In the genomic region with DNA sequence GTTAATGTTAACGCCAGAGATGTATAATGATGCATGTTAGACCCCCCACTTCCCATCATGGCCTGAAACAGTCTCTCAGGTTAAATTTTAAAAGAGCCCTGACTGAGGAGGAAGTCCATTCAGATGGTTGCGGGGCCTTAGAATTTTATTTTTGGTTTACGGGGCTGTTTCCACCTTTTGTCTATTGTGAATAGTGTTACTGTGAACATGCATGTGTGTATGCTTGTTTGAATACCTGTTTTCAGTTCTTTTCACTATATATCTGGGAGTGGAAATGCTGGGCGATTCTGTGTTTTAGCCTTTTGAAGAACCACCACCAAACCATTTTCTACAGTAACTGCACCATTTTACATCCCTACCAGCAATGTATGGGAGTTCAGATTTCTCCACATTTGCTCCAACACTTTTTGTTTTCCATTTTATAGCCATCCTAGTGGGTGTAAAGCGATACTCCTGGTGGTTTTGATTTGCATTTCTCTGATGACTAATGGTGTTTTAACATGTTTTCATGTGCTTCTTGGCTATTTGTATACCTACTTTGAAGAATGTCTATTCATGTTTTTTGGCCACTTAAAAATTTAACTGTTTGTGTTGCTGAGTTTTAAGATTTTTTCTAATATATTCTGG, we compare ENCODE assay signal across 28 cellular contexts.
DNase-seq lines count a peak whose midpoint lies in the region; ATAC-seq and TF ChIP-seq lines count a peak whose summit lies in the region.
"Had no signal": no experiment of that assay in that cellular context is flagged by ENCODE, and none has a peak within 500 bp of the region (broad histone marks: within the 10 kb centered on the region; RNA-seq: fewer than 3 reads in every experiment).

No MANE protein-coding gene starts in this region.

- DNase-seq in NCI-H187 treated with DMSO at 0.1 percent for 48 hours (lab: John Stamatoyannopoulos, UW), result peak; percentile 3
- no peak for DNase-seq in NCI-H187 (lab: John Stamatoyannopoulos, UW)
- DNase-seq in PC-3, result peak; percentile 42
- DNase-seq in fibroblast of peridontal ligament (ENCODE audit: extremely low read depth), result peak; percentile 29
- no peak for DNase-seq in effector CD4-positive, alpha-beta T cell
- DNase-seq: 8988T; activated CD4-positive, alpha-beta T cell treated with anti-CD3 and anti-CD28 coated beads, Interleukin-2, amount 10 ng/mL, durations not matched to agents 7 days and 5 days; activated T-cell treated with anti-CD3 and anti-CD28 coated beads, Interleukin-2, amount 50 U/mL, for 48 hours; AML-193; CD4-positive, alpha-beta T cell; EL; erythroblast; foreskin melanocyte; MV-4-11; NCI-H146; SHP77 treated with DMSO at 0.1 percent for 48 hours; small intestine; stimulated activated CD8-positive, alpha-beta memory T cell treated with anti-CD3 and anti-CD28 coated beads, Interleukin-4, amount 100 ng/mL, for 48 hours; stimulated activated naive CD8-positive, alpha-beta T cell treated with anti-CD3 and anti-CD28 coated beads, Interleukin-15, amount 100 ng/mL, for 72 hours; T1000; thyroid gland had no signal

- CTCF ChIA-PET in PC-3 (lab: Charles Lee), result no interaction called here

- H3K4me2 ChIP-seq in PC-3 (ENCODE audit: low read length), result 0 out of 2 replicates have a peak overlapping the region, but pooled peaks have one; percentile 13
- H3K4me2 ChIP-seq: KMS-11 had no signal

- POLR2A ChIA-PET in PC-3 (lab: Charles Lee; ENCODE audit: unreplicated experiment), result no interaction called here

- TF ChIP-seq CTCF in PC-3 (conservative IDR thresholded peaks at IDR 0.05; ENCODE audit: low read depth, low read length), result no peak

- H2AFZ ChIP-seq in PC-3 (ENCODE audit: low read length), result no peak overlapping the region

- H3K4me1 ChIP-seq in PC-3 (ENCODE audit: insufficient read depth, low read length), result peaks cover 71% of the 10 kb centered on the region
- H3K4me1 ChIP-seq: thyroid gland had no signal

- H3K9me3 ChIP-seq in PC-3 (ENCODE audit: low read length), result no peaks in the 10 kb centered on the region
- H3K9me3 ChIP-seq: thyroid gland had no signal

- no peaks in the 10 kb centered on the region for H3K79me2 ChIP-seq in PC-3 (ENCODE audit: low read length)

- H3K9ac ChIP-seq in PC-3 (ENCODE audit: low read length), result no peak overlapping the region
- H3K9ac ChIP-seq: KMS-11 had no signal

- no peaks in the 10 kb centered on the region for H4K20me1 ChIP-seq in PC-3 (ENCODE audit: low read length)

- no peak overlapping the region for H3K4me3 ChIP-seq in PC-3 (ENCODE audit: low read length)
- H3K4me3 ChIP-seq: lung, thyroid gland had no signal

- peaks cover 5% of the 10 kb centered on the region for H3F3A ChIP-seq in PC-3 (ENCODE audit: low read length, unreplicated experiment)

- BruUV-seq in PC-3 (replicated peaks; lab: Mats Ljungman, UMichigan), result no TSS peak

- H3K27ac ChIP-seq in PC-3 (ENCODE audit: low read length), result no peak overlapping the region
- H3K27ac ChIP-seq: KMS-11, thyroid gland had no signal

- no peaks in the 10 kb centered on the region for H3K9me2 ChIP-seq in PC-3 (replicated peaks; ENCODE audit: low read length)

- H3K36me3 ChIP-seq in PC-3 (ENCODE audit: low read depth, low read length), result no peaks in the 10 kb centered on the region
- H3K36me3 ChIP-seq: thyroid gland had no signal

- ATAC-seq in HG02798 (IDR thresholded peaks at IDR 0.05; ENCODE audit: poor library complexity, unreplicated experiment) (peak; percentile 46), PC-3 (peak; percentile 27), GM21786 (IDR thresholded peaks at IDR 0.05; ENCODE audit: unreplicated experiment) (no peak), GM21447 (IDR thresholded peaks at IDR 0.05; ENCODE audit: unreplicated experiment) (no peak)
- ATAC-seq: HCT116; Panc1; stimulated activated naive CD8-positive, alpha-beta T cell treated with anti-CD3 and anti-CD28 coated beads, Interleukin-15, amount 100 ng/mL, for 72 hours had no signal

- intact Hi-C loops in PC-3 (cut with micrococcal nuclease), result no loop called here

- no peaks in the 10 kb centered on the region for H3K27me3 ChIP-seq in PC-3 (ENCODE audit: low read length)
- H3K27me3 ChIP-seq: thyroid gland had no signal

Comparison
In these comparisons a context has a peak if more than half of its experiments do, and no peak if none do; other contexts are left out.
1. DNase-seq: peak in NCI-H187 treated with DMSO at 0.1 percent for 48 hours (single experiment), PC-3 (single experiment) and fibroblast of peridontal ligament (single experiment); none in NCI-H187 (0 of 2) and effector CD4-positive, alpha-beta T cell (single experiment).
2. ATAC-seq: peak in HG02798 (single experiment) and PC-3 (single experiment); none in GM21786 (single experiment) and GM21447 (single experiment).